1 cellular context compared by ENCODE assay signal in the genomic region with DNA sequence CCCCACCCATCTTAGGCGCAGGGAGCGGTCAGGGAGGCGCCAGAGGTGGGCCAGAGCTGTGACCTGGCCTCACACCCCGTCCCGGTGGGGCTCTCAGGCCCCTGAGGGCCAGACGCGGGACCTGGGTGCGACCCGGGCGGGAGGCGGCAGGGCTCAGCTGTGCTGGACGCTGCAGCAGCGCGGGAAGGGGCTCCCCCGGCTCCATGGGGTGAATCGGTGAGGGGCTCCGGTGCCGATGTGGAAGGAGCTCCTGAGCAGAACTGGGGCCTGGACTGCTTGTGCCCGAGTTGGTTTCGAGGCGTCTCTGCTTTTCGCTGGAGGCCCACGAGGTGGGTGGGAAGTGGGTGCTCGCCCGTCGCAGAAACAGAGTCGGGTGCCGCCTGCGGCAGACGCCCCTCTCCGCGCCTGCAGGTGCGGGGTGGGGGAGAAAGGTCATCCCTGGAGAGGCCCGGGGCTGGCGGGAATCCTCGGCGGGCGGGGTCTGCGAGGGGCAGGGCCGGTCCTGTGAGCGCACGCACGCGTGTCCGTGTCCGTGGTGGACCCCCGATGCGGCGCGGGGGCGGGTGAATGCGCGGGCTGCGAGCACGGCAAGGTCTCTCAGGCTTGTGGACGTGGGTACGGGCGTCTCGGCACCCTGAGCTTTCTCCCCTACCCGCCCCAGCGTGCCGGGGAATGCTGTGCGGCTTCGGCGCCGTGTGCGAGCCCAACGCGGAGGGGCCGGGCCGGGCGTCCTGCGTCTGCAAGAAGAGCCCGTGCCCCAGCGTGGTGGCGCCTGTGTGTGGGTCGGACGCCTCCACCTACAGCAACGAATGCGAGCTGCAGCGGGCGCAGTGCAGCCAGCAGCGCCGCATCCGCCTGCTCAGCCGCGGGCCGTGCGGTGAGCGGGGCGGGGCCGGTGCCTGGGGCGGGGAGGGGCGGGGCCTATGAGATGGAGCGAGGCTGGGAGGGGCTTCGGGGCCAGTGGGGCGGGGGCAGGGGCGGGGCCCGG.
TF ChIP-seq lines count a peak whose summit lies in the region.

No MANE protein-coding gene starts in this region.

TF ChIP-seq in HepG2, 621 proteins besides CTCF, POLR2A, EP300 and RAD21:
- peak; percentile 44 for TF ChIP-seq AGO2 (optimal IDR thresholded peaks at IDR 0.05; ENCODE audit: low read depth, low read length)
- no peak for TF ChIP-seq ZBTB38 (CRISPR knock-in tag; IDR thresholded peaks at IDR 0.05)
- no peak for TF ChIP-seq ZBTB42 (CRISPR knock-in tag; IDR thresholded peaks at IDR 0.05)
- peak; percentile 44 for TF ChIP-seq RBFOX2 (IDR thresholded peaks at IDR 0.05; ENCODE audit: low read depth, low read length)
- TF ChIP-seq, protein P1, sequence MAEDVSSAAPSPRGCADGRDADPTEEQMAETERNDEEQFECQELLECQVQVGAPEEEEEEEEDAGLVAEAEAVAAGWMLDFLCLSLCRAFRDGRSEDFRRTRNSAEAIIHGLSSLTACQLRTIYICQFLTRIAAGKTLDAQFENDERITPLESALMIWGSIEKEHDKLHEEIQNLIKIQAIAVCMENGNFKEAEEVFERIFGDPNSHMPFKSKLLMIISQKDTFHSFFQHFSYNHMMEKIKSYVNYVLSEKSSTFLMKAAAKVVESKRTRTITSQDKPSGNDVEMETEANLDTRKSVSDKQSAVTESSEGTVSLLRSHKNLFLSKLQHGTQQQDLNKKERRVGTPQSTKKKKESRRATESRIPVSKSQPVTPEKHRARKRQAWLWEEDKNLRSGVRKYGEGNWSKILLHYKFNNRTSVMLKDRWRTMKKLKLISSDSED (CRISPR knock-in tag; IDR thresholded peaks at IDR 0.05): no peak
- TF ChIP-seq FOXO1 (CRISPR knock-in tag; IDR thresholded peaks at IDR 0.05): no peak
- no peak for TF ChIP-seq ZNF839 (CRISPR knock-in tag; IDR thresholded peaks at IDR 0.05; ENCODE audit: borderline replicate concordance)
